In genomic region chr11:128720522-128720985, GRCh38 we compare ENCODE assay signal across 9 cellular contexts. TPM values are rescaled to one million over a fixed set of nuclear protein-coding genes. Genes with fewer than 3 reads are reported as not detected.
A peak's percentile ranks its signal among the peaks of the same experiment; 100 is the strongest.
DNase-seq lines count a peak whose midpoint lies in the region; ATAC-seq and TF ChIP-seq lines count a peak whose summit lies in the region.
"Had no signal": no experiment of that assay in that cellular context is flagged by ENCODE, and none has a peak within 500 bp of the region (broad histone marks: within the 10 kb centered on the region; RNA-seq: fewer than 3 reads in every experiment).

No MANE protein-coding gene starts in this region.

- TF ChIP-seq CTCF in OCI-LY3 (IDR thresholded peaks at IDR 0.05; ENCODE audit: low read depth, low read length) (no peak), prostate gland (IDR thresholded peaks at IDR 0.05) (no peak), PC-9 (conservative IDR thresholded peaks at IDR 0.05) (no peak)

- CTCF ChIA-PET in PC-9 (lab: Charles Lee): interaction anchor here (0.7 kb wide), 1 partner anchor 1928 kb away, joined by 6 read pairs; no protein-coding TSS in a partner anchor

- DNase-seq in stimulated activated CD4-positive, alpha-beta T cell treated with anti-CD3 and anti-CD28 coated beads, Interleukin-1b, Interleukin-23, amount 100 ng/mL, for 48 hours: peak; percentile 54
- DNase-seq in iPS-NIHi7 (ENCODE audit: extremely low spot score) (no peak), prostate gland (ENCODE audit: low spot score) (no peak), PC-9 (no peak)

- no peaks in the 10 kb centered on the region for H3K27me3 ChIP-seq in OCI-LY3 (ENCODE audit: low read depth, low read length)
- peaks cover 4% of the 10 kb centered on the region for H3K27me3 ChIP-seq in ectodermal cell (ENCODE audit: control insufficient read depth, insufficient read depth, low read length, poor library complexity, severe bottlenecking)
- no peaks in the 10 kb centered on the region for H3K27me3 ChIP-seq in prostate gland (replicated peaks; ENCODE audit: insufficient read depth)
- H3K27me3 ChIP-seq in PC-9 (ENCODE audit: insufficient read depth, low read depth): no peaks in the 10 kb centered on the region
- H3K27me3 ChIP-seq: SJSA1 had no signal

- intact Hi-C loops in prostate gland (cut with DNase I) (no loop called here), PC-9 (cut with micrococcal nuclease; ENCODE audit: unreplicated experiment) (no loop called here)

- WGBS in ectodermal cell, 2 experiments: 35% methylated on average over 17 of the region's 17 CpGs
- WGBS in prostate gland: 76% methylated on average over 17 of the region's 17 CpGs

- H3K9me2 ChIP-seq in PC-9 (ENCODE audit: insufficient read depth): no peaks in the 10 kb centered on the region

- H3K4me1 ChIP-seq in OCI-LY3 (ENCODE audit: low read length): peaks cover 45% of the 10 kb centered on the region
- H3K4me1 ChIP-seq in ectodermal cell (ENCODE audit: control insufficient read depth, insufficient read depth, low read length): peaks cover 24% of the 10 kb centered on the region
- no peaks in the 10 kb centered on the region for H3K4me1 ChIP-seq in prostate gland (replicated peaks)
- no peaks in the 10 kb centered on the region for H3K4me1 ChIP-seq in PC-9 (replicated peaks; ENCODE audit: insufficient read depth)

- H4K20me1 ChIP-seq in OCI-LY3 (ENCODE audit: insufficient read depth, low read length) (no peaks in the 10 kb centered on the region), PC-9 (ENCODE audit: insufficient read depth) (no peaks in the 10 kb centered on the region)

- peak overlapping the region; percentile 68 for H3K4me3 ChIP-seq in OCI-LY3 (ENCODE audit: low read length)
- no peak overlapping the region for H3K4me3 ChIP-seq in ectodermal cell (ENCODE audit: insufficient read depth, low read depth, low read length)
- H3K4me3 ChIP-seq in prostate gland: no peak overlapping the region
- H3K4me3 ChIP-seq in PC-9: no peak overlapping the region
- H3K4me3 ChIP-seq: SJSA1 had no signal

- H3K36me3 ChIP-seq in OCI-LY3 (replicated peaks; ENCODE audit: low read depth, low read length): peaks cover 4% of the 10 kb centered on the region
- no peaks in the 10 kb centered on the region for H3K36me3 ChIP-seq in ectodermal cell (ENCODE audit: control insufficient read depth, insufficient read depth, low read length)
- H3K36me3 ChIP-seq in prostate gland: no peaks in the 10 kb centered on the region
- H3K36me3 ChIP-seq in PC-9 (ENCODE audit: low read depth): no peaks in the 10 kb centered on the region
- H3K36me3 ChIP-seq: SJSA1 had no signal

- H2AFZ ChIP-seq in OCI-LY3 (ENCODE audit: low read depth, low read length) (peak overlapping the region; percentile 3), PC-9 (no peak overlapping the region)

- H3K27ac ChIP-seq in OCI-LY3 (ENCODE audit: low read length) (peak overlapping the region; percentile 33), ectodermal cell (ENCODE audit: insufficient read depth, low read depth, low read length, poor library complexity, severe bottlenecking) (peak overlapping the region; percentile 61), prostate gland (no peak overlapping the region), PC-9 (no peak overlapping the region)
- H3K27ac ChIP-seq: SJSA1 had no signal

- BruUV-seq in PC-9 (replicated peaks; lab: Mats Ljungman, UMichigan): no TSS peak

- H3F3A ChIP-seq in PC-9 (ENCODE audit: insufficient read depth, low read depth): no peaks in the 10 kb centered on the region

- H3K9ac ChIP-seq in OCI-LY3 (ENCODE audit: low read length): peak overlapping the region; percentile 65

- ATAC-seq in GM18873 (IDR thresholded peaks at IDR 0.05; ENCODE audit: low FRiP score, unreplicated experiment) (peak; percentile 53), HG02798 (IDR thresholded peaks at IDR 0.05; ENCODE audit: poor library complexity, unreplicated experiment) (peak; percentile 69)

- POLR2A ChIA-PET in PC-9 (lab: Charles Lee; ENCODE audit: unreplicated experiment): no interaction called here

- H3K9me3 ChIP-seq in OCI-LY3 (ENCODE audit: insufficient read depth, low read length): no peaks in the 10 kb centered on the region
- H3K9me3 ChIP-seq in ectodermal cell (ENCODE audit: control insufficient read depth, low read length): no peaks in the 10 kb centered on the region
- no peaks in the 10 kb centered on the region for H3K9me3 ChIP-seq in prostate gland
- no peaks in the 10 kb centered on the region for H3K9me3 ChIP-seq in PC-9 (ENCODE audit: insufficient read depth, low read depth)
- H3K9me3 ChIP-seq: SJSA1 had no signal

- TF ChIP-seq POLR2A in prostate gland (IDR thresholded peaks at IDR 0.05): no peak

- peak overlapping the region; percentile 92 for H3K4me2 ChIP-seq in OCI-LY3 (ENCODE audit: low read length)
- no peak overlapping the region for H3K4me2 ChIP-seq in PC-9

- H3K79me2 ChIP-seq in OCI-LY3 (ENCODE audit: low read length) (peaks cover 37% of the 10 kb centered on the region), PC-9 (ENCODE audit: low read depth) (no peaks in the 10 kb centered on the region)

RNA-seq across cellular contexts. Expression of gene FLI1, which starts 26.7 kb away (rescaled TPM):
- 1.0 TPM for polyA plus RNA-seq in ectodermal cell (2013, experiment 1 of 4)
- 0.30 TPM for polyA plus RNA-seq in ectodermal cell (2013, experiment 2 of 4)
- 1.0 TPM for polyA plus RNA-seq in ectodermal cell (2013, experiment 3 of 4)
- polyA plus RNA-seq in ectodermal cell (2013, experiment 4 of 4): 0.65 TPM
- 10 to 100 TPM in 1 of 2 donors, 1 to 10 TPM in 1; 9.8 to 10.6 TPM for total RNA-seq in prostate gland
- total RNA-seq in PC-9 (2021): 2.8 and 3.6 TPM in 2 replicates

Comparison
In these comparisons a context has a peak if more than half of its experiments do, and no peak if none do; other contexts are left out.
1. H3K27ac ChIP-seq: peak in OCI-LY3 (single experiment) and ectodermal cell (single experiment); none in prostate gland (0 of 2) and PC-9 (single experiment).